ENCODE assay signal across 8 cellular contexts in the genomic region with DNA sequence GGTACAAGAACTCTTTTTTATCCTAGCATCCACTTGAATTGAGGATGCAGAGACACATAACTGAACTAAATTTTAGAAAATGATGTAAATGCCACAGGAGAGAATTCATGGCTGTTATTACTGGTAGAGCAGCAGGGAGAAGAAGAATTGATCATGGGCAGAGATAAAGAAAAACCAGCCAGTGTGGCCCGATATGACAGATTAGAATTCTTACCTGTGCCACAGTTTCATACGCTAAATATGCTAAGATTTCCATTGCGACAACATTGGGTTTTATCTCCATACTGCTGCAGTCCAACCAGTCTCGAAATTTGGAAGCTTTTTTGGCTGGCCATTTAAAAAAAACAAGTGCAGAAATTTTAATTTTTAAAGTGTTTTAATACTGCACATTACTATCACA.
"Had no signal": no experiment of that assay in that cellular context is flagged by ENCODE, and none has a peak within 500 bp of the region (broad histone marks: within the 10 kb centered on the region; RNA-seq: fewer than 3 reads in every experiment).

No MANE protein-coding gene starts in this region.

- FAIRE-seq: G401.6, GM12878, GM12891, GM12892, GM18507, GM19239 had no signal

- H3K4me3 ChIP-seq: GM12878 had no signal

- DNase-seq: GDM1, GF-D8 had no signal
